21 cellular contexts compared by ENCODE assay signal in genomic region chr16:50731130-50731988, GRCh38. TPM values are rescaled to one million over a fixed set of nuclear protein-coding genes. Genes with fewer than 3 reads are reported as not detected.
DNase-seq lines count a peak whose midpoint lies in the region; ATAC-seq and TF ChIP-seq lines count a peak whose summit lies in the region.
"Had no signal": no experiment of that assay in that cellular context is flagged by ENCODE, and none has a peak within 500 bp of the region (broad histone marks: within the 10 kb centered on the region; RNA-seq: fewer than 3 reads in every experiment).

No MANE protein-coding gene starts in this region.

- no peak overlapping the region for H3K4me3 Mint-ChIP-seq in activated T-cell treated with anti-CD3 and anti-CD28 coated beads, Interleukin-2, amount 50 U/mL, for 4 hours
- no peak overlapping the region for H3K4me3 Mint-ChIP-seq in T-helper 1 cell treated with Interleukin-12 subunit alpha and Interleukin-12 subunit beta and Interleukin-4 antibody, amounts not matched to agents 30 μg/mL and 1 μg/mL, for 36 hours

- peaks cover 24% of the 10 kb centered on the region for H3K4me1 Mint-ChIP-seq in activated T-cell treated with anti-CD3 and anti-CD28 coated beads, Interleukin-2, amount 50 U/mL, for 4 hours (ENCODE audit: low read depth)
- H3K4me1 Mint-ChIP-seq in T-helper 1 cell treated with Interleukin-12 subunit alpha and Interleukin-12 subunit beta and Interleukin-4 antibody, amounts not matched to agents 30 μg/mL and 1 μg/mL, for 36 hours (ENCODE audit: low read depth): peaks cover 22% of the 10 kb centered on the region

- no peak for DNase-seq in activated T-cell treated with anti-CD3 and anti-CD28 coated beads, Interleukin-2, amount 50 U/mL, for 4 hours
- no peak for DNase-seq in activated T-cell treated with anti-CD3 and anti-CD28 coated beads, Interleukin-2, amount 50 U/mL, for 48 hours
- DNase-seq in coronary artery (ENCODE audit: low spot score) (no peak), thoracic aorta (ENCODE audit: low spot score) (no peak), NCI-H226 (no peak), UCSD-AML1 (lab: John Stamatoyannopoulos, UW; ENCODE audit: unreplicated experiment) (no peak), NCI-H2107 (lab: John Stamatoyannopoulos, UW) (no peak)
- DNase-seq: CD8-positive, alpha-beta memory T cell; DND-41; dorsolateral prefrontal cortex; erythroblast; gastrocnemius medialis; midbrain; NCI-H1436 treated with DMSO at 0.1 percent for 48 hours; retina; RPMI8226; trophoblast cell had no signal

- H3K9me3 ChIP-seq in thoracic aorta: no peaks in the 10 kb centered on the region
- H3K9me3 ChIP-seq: gastrocnemius medialis, neutrophil had no signal

- H3K27ac Mint-ChIP-seq in T-helper 1 cell treated with Interleukin-12 subunit alpha and Interleukin-12 subunit beta and Interleukin-4 antibody, amounts not matched to agents 30 μg/mL and 1 μg/mL, for 36 hours: peak overlapping the region; percentile 73

- TF ChIP-seq CTCF in coronary artery (IDR thresholded peaks at IDR 0.05) (no peak), thoracic aorta (IDR thresholded peaks at IDR 0.05) (no peak)

- H3K9me3 Mint-ChIP-seq in activated T-cell treated with anti-CD3 and anti-CD28 coated beads, Interleukin-2, amount 50 U/mL, for 4 hours: no peaks in the 10 kb centered on the region
- H3K9me3 Mint-ChIP-seq in T-helper 1 cell treated with Interleukin-12 subunit alpha and Interleukin-12 subunit beta and Interleukin-4 antibody, amounts not matched to agents 30 μg/mL and 1 μg/mL, for 36 hours: no peaks in the 10 kb centered on the region
- H3K9me3 Mint-ChIP-seq: CD8-positive, alpha-beta memory T cell had no signal

- H3K27me3 ChIP-seq in thoracic aorta (replicated peaks; ENCODE audit: insufficient read depth): no peaks in the 10 kb centered on the region
- H3K27me3 ChIP-seq: dorsolateral prefrontal cortex, gastrocnemius medialis, neutrophil had no signal

- H3K36me3 ChIP-seq in thoracic aorta: no peaks in the 10 kb centered on the region
- H3K36me3 ChIP-seq: gastrocnemius medialis had no signal

- H3K27me3 Mint-ChIP-seq in activated T-cell treated with anti-CD3 and anti-CD28 coated beads, Interleukin-2, amount 50 U/mL, for 4 hours (ENCODE audit: low read depth): no peaks in the 10 kb centered on the region
- no peaks in the 10 kb centered on the region for H3K27me3 Mint-ChIP-seq in T-helper 1 cell treated with Interleukin-12 subunit alpha and Interleukin-12 subunit beta and Interleukin-4 antibody, amounts not matched to agents 30 μg/mL and 1 μg/mL, for 36 hours (ENCODE audit: low read depth)
- H3K27me3 Mint-ChIP-seq: CD8-positive, alpha-beta memory T cell had no signal

- ATAC-seq in activated T-cell treated with anti-CD3 and anti-CD28 coated beads, Interleukin-2, amount 50 U/mL, for 4 hours: peak; percentile 59 to 70
- ATAC-seq in thoracic aorta (ENCODE audit: insufficient number of reproducible peaks, low FRiP score, low read depth): peak; percentile 18
- ATAC-seq: gastrocnemius medialis had no signal

- H3K4me1 ChIP-seq in thoracic aorta (ENCODE audit: control insufficient read depth in 1 of 2, low read depth in 2 of 2): peaks cover 0 to 31% of the 10 kb centered on the region in 2 donors

- H3K4me3 ChIP-seq in coronary artery (no peak overlapping the region), thoracic aorta (no peak overlapping the region)
- H3K4me3 ChIP-seq: dorsolateral prefrontal cortex, gastrocnemius medialis had no signal

- H3K27ac ChIP-seq in coronary artery (peak overlapping the region; percentile 2 to 72), thoracic aorta (peak overlapping the region; percentile 46 to 87)
- H3K27ac ChIP-seq: gastrocnemius medialis had no signal

- peaks cover 5% of the 10 kb centered on the region for H3K36me3 Mint-ChIP-seq in activated T-cell treated with anti-CD3 and anti-CD28 coated beads, Interleukin-2, amount 50 U/mL, for 4 hours (ENCODE audit: insufficient read depth)
- peaks cover 21% of the 10 kb centered on the region for H3K36me3 Mint-ChIP-seq in T-helper 1 cell treated with Interleukin-12 subunit alpha and Interleukin-12 subunit beta and Interleukin-4 antibody, amounts not matched to agents 30 μg/mL and 1 μg/mL, for 36 hours (ENCODE audit: low read depth)

RNA-seq across cellular contexts. Expression of gene CYLD, which starts 10.5 kb away (rescaled TPM):
- 100 to 1,000 TPM in 1 of 3 donors, 10 to 100 TPM in 2; 84.5 to 133 (median 88.4) TPM for total RNA-seq in activated T-cell treated with anti-CD3 and anti-CD28 coated beads, Interleukin-2, amount 50 U/mL, for 4 hours
- total RNA-seq in thoracic aorta: 10 to 100 TPM; 53.9 to 91.9 TPM

RNA-seq across cellular contexts. Expression of gene NOD2, which starts 38.0 kb away (rescaled TPM):
- total RNA-seq in activated T-cell treated with anti-CD3 and anti-CD28 coated beads, Interleukin-2, amount 50 U/mL, for 4 hours: 1 to 10 TPM; 2.9 to 6.2 (median 3.9) TPM
- 10 to 100 TPM in 1 of 2 donors, 1 to 10 TPM in 1; 7.4 to 10.9 TPM for total RNA-seq in thoracic aorta

RNA-seq across cellular contexts. Expression of gene SNX20, which starts 50.2 kb away (rescaled TPM):
- total RNA-seq in activated T-cell treated with anti-CD3 and anti-CD28 coated beads, Interleukin-2, amount 50 U/mL, for 4 hours: 10 to 100 TPM; 16.3 to 25.7 (median 16.6) TPM
- total RNA-seq in thoracic aorta: 1 to 10 TPM; 3.3 to 4.6 TPM
- total RNA-seq: bronchial epithelial cell, H1 had no signal
